In the genomic region with DNA sequence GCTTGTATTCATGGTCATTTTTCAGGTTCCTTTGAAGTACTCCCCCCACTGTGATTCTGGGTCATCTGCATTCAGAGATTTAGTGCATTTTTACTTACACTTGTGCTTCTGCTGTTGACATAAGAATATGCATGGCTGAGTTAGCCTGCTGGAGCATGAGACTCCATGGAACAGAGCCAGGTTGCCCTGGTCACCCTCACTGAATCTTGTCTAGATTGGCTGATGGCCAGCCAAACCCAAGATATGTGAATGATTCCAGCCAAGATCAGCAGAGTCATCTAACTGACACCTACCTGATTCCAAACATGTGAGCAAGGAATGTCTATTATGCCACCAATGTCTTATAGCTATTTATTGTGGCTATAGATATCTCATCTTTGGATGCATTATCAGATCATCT, we compare ENCODE assay signal across 9 cellular contexts.
A peak's percentile ranks its signal among the peaks of the same experiment; 100 is the strongest.
DNase-seq lines count a peak whose midpoint lies in the region; ATAC-seq and TF ChIP-seq lines count a peak whose summit lies in the region.
"Had no signal": no experiment of that assay in that cellular context is flagged by ENCODE, and none has a peak within 500 bp of the region (broad histone marks: within the 10 kb centered on the region; RNA-seq: fewer than 3 reads in every experiment).

No MANE protein-coding gene starts in this region.

- in situ Hi-C loops in astrocyte of the cerebellum (cut with HindIII; ENCODE audit: low sequenced_read_pairs): no loop called here

- DNase-seq in AG20443 (ENCODE audit: low spot score) (peak; percentile 20), NCI-H1105 (lab: John Stamatoyannopoulos, UW) (peak; percentile 65), astrocyte of the cerebellum (ENCODE audit: low read depth) (peak; percentile 59), kidney glomerular epithelial cell (lab: John Stamatoyannopoulos, UW) (peak; percentile 94), CD1c-positive myeloid dendritic cell (ENCODE audit: extremely low spot score) (no peak), NCI-H524 treated with DMSO at 0.1 percent for 48 hours (lab: John Stamatoyannopoulos, UW) (no peak)
- DNase-seq: Kasumi-1 had no signal

- H3K4me3 ChIP-seq in astrocyte of the cerebellum (ENCODE audit: low read depth, low read length): no peak overlapping the region

- no peak for ATAC-seq in stimulated activated memory B cell treated with anti-CD40 and anti-IgM and Interleukin-4, amounts not matched to agents 10 μg/mL and 1 μg/mL and 100 μg/mL, for 72 hours
- ATAC-seq in GM19397 (IDR thresholded peaks at IDR 0.05; ENCODE audit: unreplicated experiment): no peak

- H3K4me3 Mint-ChIP-seq in stimulated activated memory B cell treated with anti-CD40 and anti-IgM and Interleukin-4, amounts not matched to agents 10 μg/mL and 1 μg/mL and 100 μg/mL, for 72 hours: no peak overlapping the region

- no peaks in the 10 kb centered on the region for H3K4me1 Mint-ChIP-seq in stimulated activated memory B cell treated with anti-CD40 and anti-IgM and Interleukin-4, amounts not matched to agents 10 μg/mL and 1 μg/mL and 100 μg/mL, for 72 hours

- H3K27ac Mint-ChIP-seq in stimulated activated memory B cell treated with anti-CD40 and anti-IgM and Interleukin-4, amounts not matched to agents 10 μg/mL and 1 μg/mL and 100 μg/mL, for 72 hours: no peak overlapping the region

- peaks cover 3% of the 10 kb centered on the region for H3K9me3 Mint-ChIP-seq in stimulated activated memory B cell treated with anti-CD40 and anti-IgM and Interleukin-4, amounts not matched to agents 10 μg/mL and 1 μg/mL and 100 μg/mL, for 72 hours

- no peak for TF ChIP-seq CTCF in astrocyte of the cerebellum (IDR thresholded peaks at IDR 0.05; ENCODE audit: low read depth, low read length, missing control alignments)

- H3K27me3 Mint-ChIP-seq in stimulated activated memory B cell treated with anti-CD40 and anti-IgM and Interleukin-4, amounts not matched to agents 10 μg/mL and 1 μg/mL and 100 μg/mL, for 72 hours: no peaks in the 10 kb centered on the region

- peaks cover 13% of the 10 kb centered on the region for H3K36me3 Mint-ChIP-seq in stimulated activated memory B cell treated with anti-CD40 and anti-IgM and Interleukin-4, amounts not matched to agents 10 μg/mL and 1 μg/mL and 100 μg/mL, for 72 hours

Comparison
In these comparisons a context has a peak if more than half of its experiments do, and no peak if none do; other contexts are left out.
1. DNase-seq: peak in AG20443 (single experiment), NCI-H1105 (single experiment), astrocyte of the cerebellum (single experiment) and kidney glomerular epithelial cell (single experiment); none in CD1c-positive myeloid dendritic cell (single experiment) and NCI-H524 treated with DMSO at 0.1 percent for 48 hours (single experiment).